In genomic region chr14:29953501-29953900, GRCh38 we compare ENCODE assay signal across 20 cellular contexts. TPM values are rescaled to one million over a fixed set of nuclear protein-coding genes. Genes with fewer than 3 reads are reported as not detected.
"Had no signal": no experiment of that assay in that cellular context is flagged by ENCODE, and none has a peak within 500 bp of the region (broad histone marks: within the 10 kb centered on the region; RNA-seq: fewer than 3 reads in every experiment).

No MANE protein-coding gene starts in this region.

- H3K27me3 Mint-ChIP-seq: activated CD4-positive, alpha-beta T cell treated with anti-CD3 and anti-CD28 coated beads, Interleukin-2, amount 10 ng/mL, durations not matched to agents 7 days and 5 days; activated naive CD8-positive, alpha-beta T cell treated with anti-CD3 and anti-CD28 coated beads, Interleukin-2, amount 50 U/mL, for 24 hours; naive thymus-derived CD4-positive, alpha-beta T cell; stimulated activated naive B cell treated with anti-CD40 and anti-IgM and Interleukin-4, amounts not matched to agents 10 μg/mL and 1 μg/mL and 100 μg/mL, for 72 hours had no signal

- DNase-seq: activated CD4-positive, alpha-beta T cell treated with anti-CD3 and anti-CD28 coated beads, Interleukin-2, amount 10 ng/mL, durations not matched to agents 7 days and 5 days; activated CD8-positive, alpha-beta memory T cell treated with anti-CD3 and anti-CD28 coated beads for 24 hours; activated naive CD4-positive, alpha-beta T cell treated with anti-CD3 and anti-CD28 coated beads for 36 hours; activated naive CD8-positive, alpha-beta T cell treated with anti-CD3 and anti-CD28 coated beads, Interleukin-2, amount 50 U/mL, for 24 hours; effector memory CD4-positive, alpha-beta T cell; heart right ventricle; left colon; lower lobe of right lung; naive thymus-derived CD4-positive, alpha-beta T cell; stimulated activated CD4-positive, alpha-beta T cell treated with anti-CD3 and anti-CD28 coated beads, Interleukin-15, amount 100 ng/mL, for 24 hours; stimulated activated CD4-positive, alpha-beta T cell treated with anti-CD3 and anti-CD28 coated beads, Interleukin-4, amount 100 ng/mL, for 1 hour; stimulated activated naive B cell treated with anti-CD40 and anti-IgM and Interleukin-4, amounts not matched to agents 10 μg/mL and 1 μg/mL and 100 μg/mL, for 72 hours; uterus had no signal

- H3K4me3 ChIP-seq: gastroesophageal sphincter, heart right ventricle, lower lobe of right lung, skin epidermis, tibial nerve, uterus had no signal

- H3K4me3 Mint-ChIP-seq: activated CD4-positive, alpha-beta T cell treated with anti-CD3 and anti-CD28 coated beads, Interleukin-2, amount 10 ng/mL, durations not matched to agents 7 days and 5 days; activated naive CD4-positive, alpha-beta T cell treated with anti-CD3 and anti-CD28 coated beads for 36 hours; activated naive CD8-positive, alpha-beta T cell treated with anti-CD3 and anti-CD28 coated beads, Interleukin-2, amount 50 U/mL, for 24 hours; activated T-helper 1 cell treated with anti-CD3 and anti-CD28 coated beads, Interleukin-12 subunit alpha, Interleukin-12 subunit beta, Interleukin-2, Interleukin-4 antibody, amounts not matched to agents 30 ng/mL and 10 ng/mL and 1 ng/mL, durations not matched to agents 14 hours and 24 hours and 36 hours; dendritic cell treated with granulocyte-macrophage colony-stimulating factor and Interleukin-4, amounts not matched to agents 40 ng/mL and 50 ng/mL, for 4 days; naive thymus-derived CD4-positive, alpha-beta T cell; stimulated activated naive B cell treated with anti-CD40 and anti-IgM and Interleukin-4, amounts not matched to agents 10 μg/mL and 1 μg/mL and 100 μg/mL, for 72 hours; T-helper 2 cell treated with Interferon-gamma antibody and Interleukin-4, amounts not matched to agents 5 μg/mL and 100 μg/mL, for 36 hours had no signal

- H3K27ac Mint-ChIP-seq: activated CD4-positive, alpha-beta T cell treated with anti-CD3 and anti-CD28 coated beads, Interleukin-2, amount 10 ng/mL, durations not matched to agents 7 days and 5 days; activated naive CD4-positive, alpha-beta T cell treated with anti-CD3 and anti-CD28 coated beads for 36 hours; activated naive CD8-positive, alpha-beta T cell treated with anti-CD3 and anti-CD28 coated beads, Interleukin-2, amount 50 U/mL, for 24 hours; activated T-helper 1 cell treated with anti-CD3 and anti-CD28 coated beads, Interleukin-12 subunit alpha, Interleukin-12 subunit beta, Interleukin-2, Interleukin-4 antibody, amounts not matched to agents 30 ng/mL and 10 ng/mL and 1 ng/mL, durations not matched to agents 14 hours and 24 hours and 36 hours; dendritic cell treated with granulocyte-macrophage colony-stimulating factor and Interleukin-4, amounts not matched to agents 40 ng/mL and 50 ng/mL, for 4 days; naive thymus-derived CD4-positive, alpha-beta T cell; stimulated activated naive B cell treated with anti-CD40 and anti-IgM and Interleukin-4, amounts not matched to agents 10 μg/mL and 1 μg/mL and 100 μg/mL, for 72 hours; T-helper 2 cell treated with Interferon-gamma antibody and Interleukin-4, amounts not matched to agents 5 μg/mL and 100 μg/mL, for 36 hours had no signal

- H3K4me1 Mint-ChIP-seq: activated CD4-positive, alpha-beta T cell treated with anti-CD3 and anti-CD28 coated beads, Interleukin-2, amount 10 ng/mL, durations not matched to agents 7 days and 5 days; activated naive CD8-positive, alpha-beta T cell treated with anti-CD3 and anti-CD28 coated beads, Interleukin-2, amount 50 U/mL, for 24 hours; naive thymus-derived CD4-positive, alpha-beta T cell; stimulated activated naive B cell treated with anti-CD40 and anti-IgM and Interleukin-4, amounts not matched to agents 10 μg/mL and 1 μg/mL and 100 μg/mL, for 72 hours had no signal

- H3K4me1 ChIP-seq: gastroesophageal sphincter, heart right ventricle, lower lobe of right lung, tibial nerve, uterus had no signal

- H3K27ac ChIP-seq: gastroesophageal sphincter, heart right ventricle, lower lobe of right lung, neutrophil, skin epidermis, tibial nerve, uterus had no signal

- H3K36me3 ChIP-seq: gastroesophageal sphincter, heart right ventricle, lower lobe of right lung, neutrophil, tibial nerve, uterus had no signal

- H3K27me3 ChIP-seq: gastroesophageal sphincter, heart right ventricle, neutrophil, tibial nerve, uterus had no signal

- H3K36me3 Mint-ChIP-seq: naive thymus-derived CD4-positive, alpha-beta T cell; stimulated activated naive B cell treated with anti-CD40 and anti-IgM and Interleukin-4, amounts not matched to agents 10 μg/mL and 1 μg/mL and 100 μg/mL, for 72 hours had no signal

- ATAC-seq: activated naive CD8-positive, alpha-beta T cell treated with anti-CD3 and anti-CD28 coated beads, Interleukin-2, amount 50 U/mL, for 24 hours; gastroesophageal sphincter; heart right ventricle; left colon; lower lobe of right lung; naive thymus-derived CD4-positive, alpha-beta T cell had no signal

- H3K9me3 ChIP-seq: gastroesophageal sphincter, lower lobe of right lung, neutrophil, uterus had no signal

RNA-seq across cellular contexts. Expression of gene PRKD1, which starts 25.9 kb away (rescaled TPM):
- total RNA-seq: activated CD4-positive, alpha-beta T cell treated with anti-CD3 and anti-CD28 coated beads, Interleukin-2, amount 10 ng/mL, durations not matched to agents 7 days and 5 days; activated naive CD4-positive, alpha-beta T cell treated with anti-CD3 and anti-CD28 coated beads for 36 hours; naive thymus-derived CD4-positive, alpha-beta T cell had no signal
